In the genomic region with DNA sequence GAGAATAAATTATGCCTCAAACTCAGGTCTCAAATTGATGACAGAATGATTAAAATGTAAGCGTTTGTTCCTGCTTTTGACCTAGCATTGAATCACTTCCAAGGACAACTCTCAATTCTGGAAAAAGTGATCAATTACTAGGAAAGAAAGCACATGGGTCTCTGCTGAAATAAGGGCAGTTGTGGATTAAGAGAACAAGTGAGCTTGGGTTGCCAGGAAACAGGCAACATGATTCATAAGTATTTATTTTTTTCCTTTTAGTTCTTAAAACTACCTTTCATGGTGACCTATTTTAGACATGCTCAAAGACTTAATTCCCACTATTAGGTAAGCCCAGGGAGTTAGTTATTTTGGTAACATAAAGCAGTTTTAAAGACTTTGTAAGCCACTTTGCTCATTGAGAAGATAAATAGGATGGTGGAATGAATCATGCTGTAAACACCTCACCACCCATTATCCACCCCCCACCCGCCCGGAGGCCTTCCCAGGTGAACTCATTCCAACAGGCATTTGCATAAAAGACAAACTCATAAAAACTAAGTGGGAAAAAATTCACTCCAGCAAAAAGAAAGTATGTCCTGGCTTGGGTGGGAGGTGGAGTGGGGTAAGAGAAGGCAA, we compare ENCODE assay signal across 23 cellular contexts.
A peak's percentile ranks its signal among the peaks of the same experiment; 100 is the strongest.
DNase-seq lines count a peak whose midpoint lies in the region; ATAC-seq, FAIRE-seq and TF ChIP-seq lines count a peak whose summit lies in the region.
"Had no signal": no experiment of that assay in that cellular context is flagged by ENCODE, and none has a peak within 500 bp of the region (broad histone marks: within the 10 kb centered on the region; RNA-seq: fewer than 3 reads in every experiment).

No MANE protein-coding gene starts in this region.

- no peak for FAIRE-seq in astrocyte (lab: Jason Lieb, UNC)
- FAIRE-seq: colon had no signal

- no peak overlapping the region for H3K4me2 ChIP-seq in astrocyte (ENCODE audit: low read length)
- H3K4me2 ChIP-seq: neural progenitor cell had no signal

- H3K4me3 Mint-ChIP-seq in astrocyte (ENCODE audit: unreplicated experiment), result no peak overlapping the region
- H3K4me3 Mint-ChIP-seq: activated CD4-positive, alpha-beta T cell treated with anti-CD3 and anti-CD28 coated beads, Interleukin-2, amount 10 ng/mL, durations not matched to agents 7 days and 5 days; activated naive CD8-positive, alpha-beta T cell; activated T-helper 17 cell treated with anti-CD3 and anti-CD28 coated beads, Interleukin-2, amount 50 U/mL, for 72 hours; CD4-positive, CD25-positive, alpha-beta regulatory T cell; neural progenitor cell; T-helper 1 cell treated with Interleukin-12 subunit alpha and Interleukin-12 subunit beta and Interleukin-4 antibody, amounts not matched to agents 30 μg/mL and 1 μg/mL, for 36 hours had no signal

- H3K9ac ChIP-seq in astrocyte (ENCODE audit: low read length), result no peak overlapping the region
- H3K9ac ChIP-seq: neural progenitor cell had no signal

- no peaks in the 10 kb centered on the region for H3K4me1 ChIP-seq in astrocyte (ENCODE audit: insufficient read depth, low read length)
- H3K4me1 ChIP-seq: neural progenitor cell, SJSA1 had no signal

- H3K9me3 ChIP-seq in astrocyte (ENCODE audit: insufficient read depth, low read depth, low read length), result no peaks in the 10 kb centered on the region
- H3K9me3 ChIP-seq: SJSA1 had no signal

- TF ChIP-seq CTCF in astrocyte (IDR thresholded peaks at IDR 0.05; ENCODE audit: insufficient read depth, low read depth, low read length) (no peak), brain microvascular endothelial cell (IDR thresholded peaks at IDR 0.05; ENCODE audit: low read depth, low read length, missing control alignments) (no peak)

- H3K27me3 Mint-ChIP-seq in astrocyte (ENCODE audit: low read depth, unreplicated experiment), result no peaks in the 10 kb centered on the region
- H3K27me3 Mint-ChIP-seq: activated CD4-positive, alpha-beta T cell treated with anti-CD3 and anti-CD28 coated beads, Interleukin-2, amount 10 ng/mL, durations not matched to agents 7 days and 5 days; activated naive CD8-positive, alpha-beta T cell; activated T-helper 17 cell treated with anti-CD3 and anti-CD28 coated beads, Interleukin-2, amount 50 U/mL, for 72 hours; CD4-positive, CD25-positive, alpha-beta regulatory T cell had no signal

- in situ Hi-C loops in brain microvascular endothelial cell (cut with HindIII; ENCODE audit: low pct_ligation_motif_present, low sequenced_read_pairs), result no loop called here

- H3K9me3 Mint-ChIP-seq in astrocyte (ENCODE audit: unreplicated experiment), result peaks cover 3% of the 10 kb centered on the region
- H3K9me3 Mint-ChIP-seq: activated T-helper 17 cell treated with anti-CD3 and anti-CD28 coated beads, Interleukin-2, amount 50 U/mL, for 72 hours; neural progenitor cell; T-helper 1 cell treated with Interleukin-12 subunit alpha and Interleukin-12 subunit beta and Interleukin-4 antibody, amounts not matched to agents 30 μg/mL and 1 μg/mL, for 36 hours had no signal

- no peaks in the 10 kb centered on the region for H3K79me2 ChIP-seq in astrocyte (ENCODE audit: insufficient read depth, low read length)

- H3K36me3 ChIP-seq in astrocyte (ENCODE audit: insufficient read depth, low read length) (no peaks in the 10 kb centered on the region), brain microvascular endothelial cell (replicated peaks) (no peaks in the 10 kb centered on the region)
- H3K36me3 ChIP-seq: neural progenitor cell, SJSA1, thoracic aorta had no signal

- no peak overlapping the region for H3K4me3 ChIP-seq in astrocyte (ENCODE audit: insufficient read depth, low read depth, low read length)
- H3K4me3 ChIP-seq in brain microvascular endothelial cell (ENCODE audit: low read depth, low read length), result no peak overlapping the region
- H3K4me3 ChIP-seq: neural progenitor cell, SJSA1, thoracic aorta had no signal

- no peaks in the 10 kb centered on the region for H4K20me1 ChIP-seq in astrocyte (ENCODE audit: insufficient read depth, low read length)

- ATAC-seq in HG03196 (IDR thresholded peaks at IDR 0.05; ENCODE audit: unreplicated experiment), result no peak
- ATAC-seq in GM19452 (IDR thresholded peaks at IDR 0.05; ENCODE audit: unreplicated experiment), result no peak
- ATAC-seq: activated T-helper 17 cell treated with anti-CD3 and anti-CD28 coated beads, Interleukin-2, amount 50 U/mL, for 72 hours; Panc1 had no signal

- no peak overlapping the region for H3K27ac ChIP-seq in astrocyte (ENCODE audit: low read depth, low read length)
- H3K27ac ChIP-seq in brain microvascular endothelial cell, result no peak overlapping the region
- H3K27ac ChIP-seq: neural progenitor cell, SJSA1, thoracic aorta had no signal

- H2AFZ ChIP-seq in astrocyte (ENCODE audit: low read depth, low read length), result no peak overlapping the region
- H2AFZ ChIP-seq: neural progenitor cell had no signal

- H3K27ac Mint-ChIP-seq in astrocyte (ENCODE audit: unreplicated experiment), result no peak overlapping the region
- H3K27ac Mint-ChIP-seq: activated CD4-positive, alpha-beta T cell treated with anti-CD3 and anti-CD28 coated beads, Interleukin-2, amount 10 ng/mL, durations not matched to agents 7 days and 5 days; activated naive CD8-positive, alpha-beta T cell; activated T-helper 17 cell treated with anti-CD3 and anti-CD28 coated beads, Interleukin-2, amount 50 U/mL, for 72 hours; CD4-positive, CD25-positive, alpha-beta regulatory T cell; neural progenitor cell; T-helper 1 cell treated with Interleukin-12 subunit alpha and Interleukin-12 subunit beta and Interleukin-4 antibody, amounts not matched to agents 30 μg/mL and 1 μg/mL, for 36 hours had no signal

- DNase-seq in HT-29 (ENCODE audit: low spot score) (peak; percentile 66), astrocyte (ENCODE audit: low read depth) (peak; percentile 48), head of caudate nucleus (peak in 27 of 42 donors; percentile 2 to 75 (median 24)), renal cortical epithelial cell (ENCODE audit: low read depth) (peak; percentile 84), brain microvascular endothelial cell (no peak), RPMI8226 (no peak)
- DNase-seq: activated CD4-positive, alpha-beta T cell treated with anti-CD3 and anti-CD28 coated beads, Interleukin-2, amount 10 ng/mL, durations not matched to agents 7 days and 5 days; CD4-positive, CD25-positive, alpha-beta regulatory T cell; DMS 273 treated with DMSO at 0.1 percent for 48 hours; GF-D8; NCI-H2081; stimulated activated CD4-positive, alpha-beta T cell treated with anti-CD3 and anti-CD28 coated beads, Interleukin-4, amount 100 ng/mL, for 1 hour; stimulated activated naive CD4-positive, alpha-beta T cell had no signal

- H3K36me3 Mint-ChIP-seq in astrocyte (ENCODE audit: low read depth, unreplicated experiment), result no peaks in the 10 kb centered on the region
- H3K36me3 Mint-ChIP-seq: activated naive CD8-positive, alpha-beta T cell; CD4-positive, CD25-positive, alpha-beta regulatory T cell; neural progenitor cell had no signal

- intact Hi-C loops in head of caudate nucleus (cut with DNase I), result no loop called here

- H3K27me3 ChIP-seq in astrocyte (ENCODE audit: insufficient read depth, low read length) (no peaks in the 10 kb centered on the region), brain microvascular endothelial cell (replicated peaks) (no peaks in the 10 kb centered on the region)
- H3K27me3 ChIP-seq: neural progenitor cell, SJSA1 had no signal

- H3K4me1 Mint-ChIP-seq in astrocyte (ENCODE audit: low read depth, unreplicated experiment), result peaks cover 4% of the 10 kb centered on the region
- H3K4me1 Mint-ChIP-seq: activated CD4-positive, alpha-beta T cell treated with anti-CD3 and anti-CD28 coated beads, Interleukin-2, amount 10 ng/mL, durations not matched to agents 7 days and 5 days; activated T-helper 17 cell treated with anti-CD3 and anti-CD28 coated beads, Interleukin-2, amount 50 U/mL, for 72 hours; CD4-positive, CD25-positive, alpha-beta regulatory T cell had no signal

Comparison
In these comparisons a context has a peak if more than half of its experiments do, and no peak if none do; other contexts are left out.
1. DNase-seq: peak in HT-29 (single experiment), astrocyte (single experiment), head of caudate nucleus (27 of 42) and renal cortical epithelial cell (single experiment); none in brain microvascular endothelial cell (single experiment) and RPMI8226 (single experiment).